In the genomic region with DNA sequence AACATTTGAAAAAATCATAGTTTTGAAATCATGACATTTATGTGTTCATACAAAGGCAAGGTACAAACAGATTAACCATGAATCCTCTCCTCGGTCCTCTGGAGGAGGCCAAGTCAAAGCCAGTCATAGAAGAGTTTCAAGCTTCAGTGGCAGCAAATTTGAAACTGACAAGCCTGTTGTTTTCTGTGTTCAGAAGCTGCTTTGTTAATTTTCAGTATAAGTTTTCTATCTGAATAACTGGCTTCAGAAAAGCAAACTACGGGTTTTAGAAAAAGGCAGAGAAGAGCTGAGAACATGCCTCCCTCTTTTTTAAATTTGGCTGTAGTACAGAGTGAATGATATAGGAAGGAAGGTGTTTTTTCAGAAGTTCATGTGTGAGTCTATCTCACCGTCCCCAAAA, we compare ENCODE assay signal across 22 cellular contexts.
DNase-seq lines count a peak whose midpoint lies in the region; ATAC-seq, FAIRE-seq and TF ChIP-seq lines count a peak whose summit lies in the region.
"Had no signal": no experiment of that assay in that cellular context is flagged by ENCODE, and none has a peak within 500 bp of the region (broad histone marks: within the 10 kb centered on the region; RNA-seq: fewer than 3 reads in every experiment).

No MANE protein-coding gene starts in this region.

- peak overlapping the region; percentile 2 to 76 (median 64) for H3K27ac ChIP-seq in heart left ventricle
- no peak overlapping the region for H3K27ac ChIP-seq in right cardiac atrium (ENCODE audit: low read length)
- peak overlapping the region; percentile 6 to 86 (median 74) for H3K27ac ChIP-seq in tibial nerve
- H3K27ac ChIP-seq: colonic mucosa, neural progenitor cell, WERI-Rb-1 had no signal

- H3K9me3 Mint-ChIP-seq in activated naive CD8-positive, alpha-beta T cell (ENCODE audit: low read depth), result no peaks in the 10 kb centered on the region
- H3K9me3 Mint-ChIP-seq: neural progenitor cell; T-helper 1 cell treated with Interleukin-12 subunit alpha and Interleukin-12 subunit beta and Interleukin-4 antibody, amounts not matched to agents 30 μg/mL and 1 μg/mL, for 36 hours; type B pancreatic cell had no signal

- no peak for TF ChIP-seq CTCF in heart left ventricle (IDR thresholded peaks at IDR 0.05)
- no peak for TF ChIP-seq CTCF in tibial nerve (IDR thresholded peaks at IDR 0.05)

- H3K27me3 ChIP-seq in heart left ventricle (no peaks in the 10 kb centered on the region), right cardiac atrium (ENCODE audit: control insufficient read depth, insufficient read depth) (no peaks in the 10 kb centered on the region), tibial nerve (no peaks in the 10 kb centered on the region)
- H3K27me3 ChIP-seq: colonic mucosa, neural progenitor cell had no signal

- H3K27me3 Mint-ChIP-seq in activated naive CD8-positive, alpha-beta T cell, result no peaks in the 10 kb centered on the region
- H3K27me3 Mint-ChIP-seq: type B pancreatic cell had no signal

- H3K4me3 Mint-ChIP-seq in activated naive CD8-positive, alpha-beta T cell, result no peak overlapping the region
- H3K4me3 Mint-ChIP-seq: T-helper 1 cell treated with Interleukin-12 subunit alpha and Interleukin-12 subunit beta and Interleukin-4 antibody, amounts not matched to agents 30 μg/mL and 1 μg/mL, for 36 hours; type B pancreatic cell had no signal

- no peak for FAIRE-seq in HTR-8/SVneo (lab: Jason Lieb, UNC)
- FAIRE-seq: endothelial cell of umbilical vein had no signal

- no peaks in the 10 kb centered on the region for H3K9me3 ChIP-seq in heart left ventricle
- no peaks in the 10 kb centered on the region for H3K9me3 ChIP-seq in right cardiac atrium (ENCODE audit: control insufficient read depth, low read length)
- no peaks in the 10 kb centered on the region for H3K9me3 ChIP-seq in tibial nerve
- H3K9me3 ChIP-seq: Caco-2, colonic mucosa had no signal

- TF ChIP-seq EP300 in tibial nerve (IDR thresholded peaks at IDR 0.05), result no peak

- H3K27ac Mint-ChIP-seq in activated naive CD8-positive, alpha-beta T cell, result peak overlapping the region; percentile 58
- H3K27ac Mint-ChIP-seq: T-helper 1 cell treated with Interleukin-12 subunit alpha and Interleukin-12 subunit beta and Interleukin-4 antibody, amounts not matched to agents 30 μg/mL and 1 μg/mL, for 36 hours; type B pancreatic cell had no signal

- H3K36me3 ChIP-seq in heart left ventricle (peaks cover 0 to 51% (median 17%) of the 10 kb centered on the region in 9 donors), tibial nerve (peaks cover 0 to 9% (median 0%) of the 10 kb centered on the region in 3 donors)
- H3K36me3 ChIP-seq: colonic mucosa, neural progenitor cell had no signal

- no peak overlapping the region for H3K4me3 ChIP-seq in heart left ventricle
- no peak overlapping the region for H3K4me3 ChIP-seq in right cardiac atrium (ENCODE audit: low read length)
- no peak overlapping the region for H3K4me3 ChIP-seq in tibial nerve
- H3K4me3 ChIP-seq: colonic mucosa, neural progenitor cell had no signal

- DNase-seq in heart left ventricle, result no peak
- no peak for DNase-seq in right cardiac atrium
- peak; percentile 69 for DNase-seq in medulla oblongata (ENCODE audit: extremely low spot score)
- DNase-seq in tibial nerve (ENCODE audit: low spot score in 2 of 2), result no peak
- DNase-seq in HTR-8/SVneo (ENCODE audit: insufficient read length, low spot score), result no peak
- no peak for DNase-seq in NOMO-1 (lab: John Stamatoyannopoulos, UW; ENCODE audit: unreplicated experiment in 2 of 2)
- no peak for DNase-seq in NCI-H1417 (lab: John Stamatoyannopoulos, UW)
- DNase-seq: Caco-2; colonic mucosa; H7; kidney glomerular epithelial cell; MV-4-11; NCI-H2029 treated with DMSO at 0.1 percent for 48 hours; NCI-H510A; SIG-M5; stimulated activated CD4-positive, alpha-beta T cell treated with anti-CD3 and anti-CD28 coated beads, Interleukin-12 subunit alpha, Interleukin-12 subunit beta, amount 100 ng/mL, for 4 hours; WERI-Rb-1 had no signal

- H3K4me1 ChIP-seq in heart left ventricle (peaks cover 0 to 23% (median 6%) of the 10 kb centered on the region in 12 donors), right cardiac atrium (ENCODE audit: control insufficient read depth, insufficient read depth, low read length) (peaks cover 2% of the 10 kb centered on the region), tibial nerve (peaks cover 0 to 46% (median 9%) of the 10 kb centered on the region in 4 donors)
- H3K4me1 ChIP-seq: Caco-2, colonic mucosa, neural progenitor cell had no signal

- H3K36me3 Mint-ChIP-seq in activated naive CD8-positive, alpha-beta T cell, result no peaks in the 10 kb centered on the region

- TF ChIP-seq POLR2A in heart left ventricle (IDR thresholded peaks at IDR 0.05) (no peak), tibial nerve (IDR thresholded peaks at IDR 0.05) (no peak)

- ATAC-seq in heart left ventricle (no peak), right cardiac atrium (no peak)

- 61 to 69% (median 68%) methylated on average over 3 of the region's 3 CpGs for whole genome bisulfite sequencing in heart left ventricle, 4 donors
- WGBS in right cardiac atrium, result 68% methylated on average over 3 of the region's 3 CpGs
- 46 to 47% methylated on average over 3 of the region's 3 CpGs for WGBS in tibial nerve, 2 donors

- H3K4me1 Mint-ChIP-seq in activated naive CD8-positive, alpha-beta T cell (ENCODE audit: low read depth), result peaks cover 8% of the 10 kb centered on the region

- intact Hi-C loops in heart left ventricle (cut with DNase I) (loop anchor here in 4 of 10 donors (5.0 to 10.0 kb wide), 3 partner anchors 104 to 121 kb away; a partner anchor contains a TSS), right cardiac atrium (cut with DNase I) (loop anchor here in 1 of 4 donors (10.0 kb wide), 1 partner anchor 104 kb away; a partner anchor contains a TSS)
